Comparison of ENCODE assay signal across 10 cellular contexts in the genomic region with DNA sequence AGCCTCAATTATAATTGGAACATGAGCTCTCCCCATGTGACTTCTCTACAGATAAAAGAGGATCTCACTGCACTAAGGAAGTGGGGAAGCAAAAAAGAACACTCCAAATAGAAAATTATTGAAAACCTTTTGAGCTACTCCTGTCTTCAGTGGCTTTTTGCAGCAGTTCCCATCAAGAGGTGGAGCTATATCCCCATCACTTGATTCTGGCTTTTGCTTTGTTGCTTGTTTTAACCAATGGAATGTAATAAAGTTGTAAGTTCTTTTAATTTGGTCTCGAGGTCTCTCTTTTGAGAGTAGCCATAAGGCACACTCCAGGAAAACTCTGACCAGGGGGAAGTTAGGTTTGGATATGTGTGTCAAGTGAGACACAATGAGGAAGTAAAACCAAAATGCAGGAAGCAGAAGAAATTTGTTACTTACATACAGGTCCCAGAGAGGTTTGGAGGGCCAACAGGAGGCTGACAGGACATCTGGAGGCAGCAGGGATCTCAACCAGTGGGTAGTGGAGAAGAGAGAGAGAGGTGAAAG.
DNase-seq lines count a peak whose midpoint lies in the region; ATAC-seq and TF ChIP-seq lines count a peak whose summit lies in the region.
"Had no signal": no experiment of that assay in that cellular context is flagged by ENCODE, and none has a peak within 500 bp of the region (broad histone marks: within the 10 kb centered on the region; RNA-seq: fewer than 3 reads in every experiment).

No MANE protein-coding gene starts in this region.

- DNase-seq in NOMO-1 treated with dmso at 0.1 percent for 144 hours (lab: John Stamatoyannopoulos, UW; ENCODE audit: unreplicated experiment) (peak; percentile 27), epithelial cell of prostate (ENCODE audit: low read depth, low spot score) (no peak), osteocyte (ENCODE audit: extremely low spot score, unreplicated experiment) (no peak), HPDE6-E6E7 (ENCODE audit: extremely low spot score) (no peak), activated T-cell treated with anti-CD3 and anti-CD28 coated beads for 4 hours (no peak)
- no peak for DNase-seq in activated T-cell treated with anti-CD3 and anti-CD28 coated beads, Interleukin-2, amount 50 U/mL, for 24 hours
- DNase-seq: activated naive CD8-positive, alpha-beta T cell treated with anti-CD3 and anti-CD28 coated beads, Interleukin-2, amount 50 U/mL, for 24 hours had no signal

- peak overlapping the region; percentile 51 for H3K27ac ChIP-seq in epithelial cell of prostate

- H3K27me3 Mint-ChIP-seq in osteocyte (ENCODE audit: unreplicated experiment): peaks cover 35% of the 10 kb centered on the region
- H3K27me3 Mint-ChIP-seq in activated T-cell treated with anti-CD3 and anti-CD28 coated beads, Interleukin-2, amount 50 U/mL, for 24 hours: no peaks in the 10 kb centered on the region

- no peak overlapping the region for H3K4me3 Mint-ChIP-seq in osteocyte (ENCODE audit: unreplicated experiment)
- no peak overlapping the region for H3K4me3 Mint-ChIP-seq in activated T-cell treated with anti-CD3 and anti-CD28 coated beads, Interleukin-2, amount 50 U/mL, for 24 hours
- H3K4me3 Mint-ChIP-seq: activated naive CD8-positive, alpha-beta T cell treated with anti-CD3 and anti-CD28 coated beads, Interleukin-2, amount 50 U/mL, for 24 hours; mesothelial cell of epicardium had no signal

- H3K9me3 Mint-ChIP-seq in osteocyte (ENCODE audit: unreplicated experiment): no peaks in the 10 kb centered on the region
- no peaks in the 10 kb centered on the region for H3K9me3 Mint-ChIP-seq in activated T-cell treated with anti-CD3 and anti-CD28 coated beads, Interleukin-2, amount 50 U/mL, for 24 hours
- H3K9me3 Mint-ChIP-seq: activated naive CD8-positive, alpha-beta T cell treated with anti-CD3 and anti-CD28 coated beads, Interleukin-2, amount 50 U/mL, for 24 hours; mesothelial cell of epicardium had no signal

- peak; percentile 70 for TF ChIP-seq CTCF in osteocyte (IDR thresholded peaks at IDR 0.05)

- H3K27ac Mint-ChIP-seq in osteocyte (ENCODE audit: unreplicated experiment): no peak overlapping the region
- no peak overlapping the region for H3K27ac Mint-ChIP-seq in activated T-cell treated with anti-CD3 and anti-CD28 coated beads, Interleukin-2, amount 50 U/mL, for 24 hours
- H3K27ac Mint-ChIP-seq: activated naive CD8-positive, alpha-beta T cell treated with anti-CD3 and anti-CD28 coated beads, Interleukin-2, amount 50 U/mL, for 24 hours; mesothelial cell of epicardium had no signal

- ATAC-seq in GM19351 (IDR thresholded peaks at IDR 0.05; ENCODE audit: unreplicated experiment) (peak; percentile 19), HG03354 (IDR thresholded peaks at IDR 0.05; ENCODE audit: poor library complexity, severe bottlenecking, unreplicated experiment) (no peak)
- ATAC-seq: activated naive CD8-positive, alpha-beta T cell treated with anti-CD3 and anti-CD28 coated beads, Interleukin-2, amount 50 U/mL, for 24 hours had no signal

- no peaks in the 10 kb centered on the region for H3K36me3 Mint-ChIP-seq in osteocyte (ENCODE audit: unreplicated experiment)
- no peaks in the 10 kb centered on the region for H3K36me3 Mint-ChIP-seq in activated T-cell treated with anti-CD3 and anti-CD28 coated beads, Interleukin-2, amount 50 U/mL, for 24 hours (ENCODE audit: low read depth)
- H3K36me3 Mint-ChIP-seq: mesothelial cell of epicardium had no signal

- peaks cover 4% of the 10 kb centered on the region for H3K4me1 Mint-ChIP-seq in osteocyte (ENCODE audit: unreplicated experiment)
- no peaks in the 10 kb centered on the region for H3K4me1 Mint-ChIP-seq in activated T-cell treated with anti-CD3 and anti-CD28 coated beads, Interleukin-2, amount 50 U/mL, for 24 hours (ENCODE audit: low read depth)
- H3K4me1 Mint-ChIP-seq: activated naive CD8-positive, alpha-beta T cell treated with anti-CD3 and anti-CD28 coated beads, Interleukin-2, amount 50 U/mL, for 24 hours had no signal
